Comparison of ENCODE assay signal across 2 cellular contexts in genomic region chr7:2504818-2505375, GRCh38.
A peak's percentile ranks its signal among the peaks of the same experiment; 100 is the strongest.
TF ChIP-seq lines count a peak whose summit lies in the region.

No MANE protein-coding gene starts in this region.

TF ChIP-seq in HEK293, 187 proteins besides CTCF, POLR2A, EP300 and RAD21:
- peak; percentile 61 for TF ChIP-seq GLIS1 (tag by site-specific recombination; IDR thresholded peaks at IDR 0.05)
- TF ChIP-seq ZNF362 (tag by site-specific recombination; IDR thresholded peaks at IDR 0.05): no peak
- peak; percentile 79 for TF ChIP-seq ZIC2 (tag by site-specific recombination; IDR thresholded peaks at IDR 0.05)
- TF ChIP-seq GLIS2 (tag by site-specific recombination; IDR thresholded peaks at IDR 0.05): 0 out of 2 replicates have a peak, but pooled peaks have one; percentile 18
- no peak for TF ChIP-seq ZNF530 (tag by site-specific recombination; IDR thresholded peaks at IDR 0.05; ENCODE audit: low read depth)

TF ChIP-seq in K562, 482 proteins besides CTCF, POLR2A, EP300 and RAD21:
- TF ChIP-seq BCOR (IDR thresholded peaks at IDR 0.05) (0 out of 2 replicates have a peak, but pooled peaks have one; percentile 32), FOXJ3 (CRISPR knock-in tag; IDR thresholded peaks at IDR 0.05) (no peak)
TF ChIP-seq in K562: peak in this region for 1.
